Comparison of ENCODE assay signal across 21 cellular contexts in genomic region chr10:75074711-75075445, GRCh38.
"Had no signal": no experiment of that assay in that cellular context is flagged by ENCODE, and none has a peak within 500 bp of the region (broad histone marks: within the 10 kb centered on the region; RNA-seq: fewer than 3 reads in every experiment).

No MANE protein-coding gene starts in this region.

- H3K27me3 ChIP-seq: left lung, upper lobe of right lung had no signal

- ATAC-seq: activated T-helper 17 cell treated with anti-CD3 and anti-CD28 coated beads, Interleukin-2, amount 50 U/mL, for 72 hours; left lung; sciatic nerve; stimulated activated memory B cell treated with anti-CD40 and anti-IgM and Interleukin-4, amounts not matched to agents 10 μg/mL and 1 μg/mL and 100 μg/mL, for 72 hours; T-cell; upper lobe of right lung had no signal

- H3K9me3 Mint-ChIP-seq: activated T-helper 17 cell treated with anti-CD3 and anti-CD28 coated beads, Interleukin-2, amount 50 U/mL, for 72 hours; neural crest cell; stimulated activated memory B cell treated with anti-CD40 and anti-IgM and Interleukin-4, amounts not matched to agents 10 μg/mL and 1 μg/mL and 100 μg/mL, for 72 hours; T-cell had no signal

- H3K36me3 ChIP-seq: left lung, upper lobe of right lung had no signal

- H3K27ac ChIP-seq: left lung, upper lobe of right lung had no signal

- H3K27me3 Mint-ChIP-seq: activated T-helper 17 cell treated with anti-CD3 and anti-CD28 coated beads, Interleukin-2, amount 50 U/mL, for 72 hours; brain; stimulated activated memory B cell treated with anti-CD40 and anti-IgM and Interleukin-4, amounts not matched to agents 10 μg/mL and 1 μg/mL and 100 μg/mL, for 72 hours; T-cell had no signal

- H3K4me2 ChIP-seq: SK-N-SH, smooth muscle cell had no signal

- H3K9ac ChIP-seq: SK-N-SH had no signal

- H3K4me3 Mint-ChIP-seq: activated T-helper 17 cell treated with anti-CD3 and anti-CD28 coated beads, Interleukin-2, amount 50 U/mL, for 72 hours; brain; neural crest cell; stimulated activated memory B cell treated with anti-CD40 and anti-IgM and Interleukin-4, amounts not matched to agents 10 μg/mL and 1 μg/mL and 100 μg/mL, for 72 hours; T-cell had no signal

- H3K9me3 ChIP-seq: left lung, SK-N-SH, upper lobe of right lung had no signal

- H3K27ac Mint-ChIP-seq: activated T-helper 17 cell treated with anti-CD3 and anti-CD28 coated beads, Interleukin-2, amount 50 U/mL, for 72 hours; stimulated activated memory B cell treated with anti-CD40 and anti-IgM and Interleukin-4, amounts not matched to agents 10 μg/mL and 1 μg/mL and 100 μg/mL, for 72 hours; T-cell had no signal

- DNase-seq: activated CD4-positive, alpha-beta T cell treated with anti-CD3 and anti-CD28 coated beads for 48 hours; activated CD4-positive, CD25-positive, alpha-beta regulatory T cell; activated naive CD4-positive, alpha-beta T cell; anterior cingulate cortex; caudate nucleus; erythroblast; foreskin melanocyte; head of caudate nucleus; kidney; left lung; SK-N-SH; stimulated activated CD4-positive, alpha-beta T cell treated with anti-CD3 and anti-CD28 coated beads, Interleukin-4, amount 100 ng/mL, for 24 hours; T-cell; T1000; upper lobe of right lung had no signal

- H3K4me3 ChIP-seq: left lung, smooth muscle cell, upper lobe of right lung had no signal

- H3K4me1 ChIP-seq: left lung, upper lobe of right lung had no signal

- H3K36me3 Mint-ChIP-seq: brain; stimulated activated memory B cell treated with anti-CD40 and anti-IgM and Interleukin-4, amounts not matched to agents 10 μg/mL and 1 μg/mL and 100 μg/mL, for 72 hours; T-cell had no signal
